In the genomic region with DNA sequence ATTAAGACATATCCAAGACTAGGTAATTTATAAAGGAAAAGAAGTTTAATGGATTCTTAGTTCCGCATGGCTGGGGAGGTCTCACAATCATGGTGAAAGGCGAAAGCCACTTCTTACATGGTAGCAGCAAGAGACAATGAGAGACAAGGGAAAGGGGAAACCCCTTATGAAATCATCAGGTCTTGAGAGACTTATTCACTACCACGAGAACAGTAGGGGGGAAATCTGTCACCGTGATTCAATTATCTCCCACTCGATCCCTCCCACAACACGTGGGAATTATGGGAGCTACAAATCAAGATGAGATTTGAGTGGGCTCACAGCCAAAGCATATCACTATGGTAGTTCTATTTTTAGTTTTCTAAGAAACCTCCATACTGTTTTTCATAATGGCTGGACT, we compare ENCODE assay signal across 1 cellular context.
TF ChIP-seq lines count a peak whose summit lies in the region.

No MANE protein-coding gene starts in this region.

TF ChIP-seq in HEK293, 187 proteins besides CTCF, POLR2A, EP300 and RAD21:
- TF ChIP-seq, protein P1, sequence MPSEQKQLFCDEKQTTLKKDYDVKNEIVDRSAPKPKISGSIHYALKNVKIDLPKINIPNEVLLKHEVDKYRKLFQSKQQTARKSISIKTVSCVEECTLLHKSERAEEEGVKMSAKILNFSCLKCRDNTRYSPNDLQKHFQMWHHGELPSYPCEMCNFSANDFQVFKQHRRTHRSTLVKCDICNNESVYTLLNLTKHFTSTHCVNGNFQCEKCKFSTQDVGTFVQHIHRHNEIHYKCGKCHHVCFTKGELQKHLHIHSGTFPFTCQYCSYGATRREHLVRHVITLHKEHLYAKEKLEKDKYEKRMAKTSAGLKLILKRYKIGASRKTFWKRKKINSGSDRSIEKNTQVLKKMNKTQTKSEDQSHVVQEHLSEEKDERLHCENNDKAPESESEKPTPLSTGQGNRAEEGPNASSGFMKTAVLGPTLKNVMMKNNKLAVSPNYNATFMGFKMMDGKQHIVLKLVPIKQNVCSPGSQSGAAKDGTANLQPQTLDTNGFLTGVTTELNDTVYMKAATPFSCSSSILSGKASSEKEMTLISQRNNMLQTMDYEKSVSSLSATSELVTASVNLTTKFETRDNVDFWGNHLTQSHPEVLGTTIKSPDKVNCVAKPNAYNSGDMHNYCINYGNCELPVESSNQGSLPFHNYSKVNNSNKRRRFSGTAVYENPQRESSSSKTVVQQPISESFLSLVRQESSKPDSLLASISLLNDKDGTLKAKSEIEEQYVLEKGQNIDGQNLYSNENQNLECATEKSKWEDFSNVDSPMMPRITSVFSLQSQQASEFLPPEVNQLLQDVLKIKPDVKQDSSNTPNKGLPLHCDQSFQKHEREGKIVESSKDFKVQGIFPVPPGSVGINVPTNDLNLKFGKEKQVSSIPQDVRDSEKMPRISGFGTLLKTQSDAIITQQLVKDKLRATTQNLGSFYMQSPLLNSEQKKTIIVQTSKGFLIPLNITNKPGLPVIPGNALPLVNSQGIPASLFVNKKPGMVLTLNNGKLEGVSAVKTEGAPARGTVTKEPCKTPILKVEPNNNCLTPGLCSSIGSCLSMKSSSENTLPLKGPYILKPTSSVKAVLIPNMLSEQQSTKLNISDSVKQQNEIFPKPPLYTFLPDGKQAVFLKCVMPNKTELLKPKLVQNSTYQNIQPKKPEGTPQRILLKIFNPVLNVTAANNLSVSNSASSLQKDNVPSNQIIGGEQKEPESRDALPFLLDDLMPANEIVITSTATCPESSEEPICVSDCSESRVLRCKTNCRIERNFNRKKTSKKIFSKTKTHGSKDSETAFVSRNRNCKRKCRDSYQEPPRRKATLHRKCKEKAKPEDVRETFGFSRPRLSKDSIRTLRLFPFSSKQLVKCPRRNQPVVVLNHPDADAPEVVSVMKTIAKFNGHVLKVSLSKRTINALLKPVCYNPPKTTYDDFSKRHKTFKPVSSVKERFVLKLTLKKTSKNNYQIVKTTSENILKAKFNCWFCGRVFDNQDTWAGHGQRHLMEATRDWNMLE (tag by site-specific recombination; conservative IDR thresholded peaks at IDR 0.05; ENCODE audit: low read depth) = no peak
- peak; percentile 79 for TF ChIP-seq ZFHX2 (tag by site-specific recombination; conservative IDR thresholded peaks at IDR 0.05)
- TF ChIP-seq IKZF3 (tag by site-specific recombination; IDR thresholded peaks at IDR 0.05) = no peak
- TF ChIP-seq, protein P2, sequence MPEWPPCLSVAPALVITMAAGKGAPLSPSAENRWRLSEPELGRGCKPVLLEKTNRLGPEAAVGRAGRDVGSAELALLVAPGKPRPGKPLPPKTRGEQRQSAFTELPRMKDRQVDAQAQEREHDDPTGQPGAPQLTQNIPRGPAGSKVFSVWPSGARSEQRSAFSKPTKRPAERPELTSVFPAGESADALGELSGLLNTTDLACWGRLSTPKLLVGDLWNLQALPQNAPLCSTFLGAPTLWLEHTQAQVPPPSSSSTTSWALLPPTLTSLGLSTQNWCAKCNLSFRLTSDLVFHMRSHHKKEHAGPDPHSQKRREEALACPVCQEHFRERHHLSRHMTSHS (tag by site-specific recombination; IDR thresholded peaks at IDR 0.05) = no peak
- TF ChIP-seq EGR2 (tag by site-specific recombination; IDR thresholded peaks at IDR 0.05; ENCODE audit: low read depth) = peak; percentile 88
- TF ChIP-seq ZFP41 (tag by site-specific recombination; IDR thresholded peaks at IDR 0.05; ENCODE audit: borderline replicate concordance) = no peak
- TF ChIP-seq, protein P3, sequence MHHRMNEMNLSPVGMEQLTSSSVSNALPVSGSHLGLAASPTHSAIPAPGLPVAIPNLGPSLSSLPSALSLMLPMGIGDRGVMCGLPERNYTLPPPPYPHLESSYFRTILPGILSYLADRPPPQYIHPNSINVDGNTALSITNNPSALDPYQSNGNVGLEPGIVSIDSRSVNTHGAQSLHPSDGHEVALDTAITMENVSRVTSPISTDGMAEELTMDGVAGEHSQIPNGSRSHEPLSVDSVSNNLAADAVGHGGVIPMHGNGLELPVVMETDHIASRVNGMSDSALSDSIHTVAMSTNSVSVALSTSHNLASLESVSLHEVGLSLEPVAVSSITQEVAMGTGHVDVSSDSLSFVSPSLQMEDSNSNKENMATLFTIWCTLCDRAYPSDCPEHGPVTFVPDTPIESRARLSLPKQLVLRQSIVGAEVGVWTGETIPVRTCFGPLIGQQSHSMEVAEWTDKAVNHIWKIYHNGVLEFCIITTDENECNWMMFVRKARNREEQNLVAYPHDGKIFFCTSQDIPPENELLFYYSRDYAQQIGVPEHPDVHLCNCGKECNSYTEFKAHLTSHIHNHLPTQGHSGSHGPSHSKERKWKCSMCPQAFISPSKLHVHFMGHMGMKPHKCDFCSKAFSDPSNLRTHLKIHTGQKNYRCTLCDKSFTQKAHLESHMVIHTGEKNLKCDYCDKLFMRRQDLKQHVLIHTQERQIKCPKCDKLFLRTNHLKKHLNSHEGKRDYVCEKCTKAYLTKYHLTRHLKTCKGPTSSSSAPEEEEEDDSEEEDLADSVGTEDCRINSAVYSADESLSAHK (tag by site-specific recombination; IDR thresholded peaks at IDR 0.05) = no peak
- TF ChIP-seq, protein P4, sequence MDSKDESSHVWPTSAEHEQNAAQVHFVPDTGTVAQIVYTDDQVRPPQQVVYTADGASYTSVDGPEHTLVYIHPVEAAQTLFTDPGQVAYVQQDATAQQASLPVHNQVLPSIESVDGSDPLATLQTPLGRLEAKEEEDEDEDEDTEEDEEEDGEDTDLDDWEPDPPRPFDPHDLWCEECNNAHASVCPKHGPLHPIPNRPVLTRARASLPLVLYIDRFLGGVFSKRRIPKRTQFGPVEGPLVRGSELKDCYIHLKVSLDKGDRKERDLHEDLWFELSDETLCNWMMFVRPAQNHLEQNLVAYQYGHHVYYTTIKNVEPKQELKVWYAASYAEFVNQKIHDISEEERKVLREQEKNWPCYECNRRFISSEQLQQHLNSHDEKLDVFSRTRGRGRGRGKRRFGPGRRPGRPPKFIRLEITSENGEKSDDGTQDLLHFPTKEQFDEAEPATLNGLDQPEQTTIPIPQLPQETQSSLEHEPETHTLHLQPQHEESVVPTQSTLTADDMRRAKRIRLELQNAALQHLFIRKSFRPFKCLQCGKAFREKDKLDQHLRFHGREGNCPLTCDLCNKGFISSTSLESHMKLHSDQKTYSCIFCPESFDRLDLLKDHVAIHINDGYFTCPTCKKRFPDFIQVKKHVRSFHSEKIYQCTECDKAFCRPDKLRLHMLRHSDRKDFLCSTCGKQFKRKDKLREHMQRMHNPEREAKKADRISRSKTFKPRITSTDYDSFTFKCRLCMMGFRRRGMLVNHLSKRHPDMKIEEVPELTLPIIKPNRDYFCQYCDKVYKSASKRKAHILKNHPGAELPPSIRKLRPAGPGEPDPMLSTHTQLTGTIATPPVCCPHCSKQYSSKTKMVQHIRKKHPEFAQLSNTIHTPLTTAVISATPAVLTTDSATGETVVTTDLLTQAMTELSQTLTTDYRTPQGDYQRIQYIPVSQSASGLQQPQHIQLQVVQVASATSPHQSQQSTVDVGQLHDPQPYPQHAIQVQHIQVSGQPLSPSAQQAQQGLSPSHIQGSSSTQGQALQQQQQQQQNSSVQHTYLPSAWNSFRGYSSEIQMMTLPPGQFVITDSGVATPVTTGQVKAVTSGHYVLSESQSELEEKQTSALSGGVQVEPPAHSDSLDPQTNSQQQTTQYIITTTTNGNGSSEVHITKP (tag by site-specific recombination; IDR thresholded peaks at IDR 0.05) = peak; percentile 42; the same call in 1 of the 2 replicates
- 0 out of 2 replicates have a peak, but pooled peaks have one; percentile 53 for TF ChIP-seq GFI1B (tag by site-specific recombination; IDR thresholded peaks at IDR 0.05)
- TF ChIP-seq ZSCAN30 (tag by site-specific recombination; IDR thresholded peaks at IDR 0.05) = no peak
